In the genomic region with DNA sequence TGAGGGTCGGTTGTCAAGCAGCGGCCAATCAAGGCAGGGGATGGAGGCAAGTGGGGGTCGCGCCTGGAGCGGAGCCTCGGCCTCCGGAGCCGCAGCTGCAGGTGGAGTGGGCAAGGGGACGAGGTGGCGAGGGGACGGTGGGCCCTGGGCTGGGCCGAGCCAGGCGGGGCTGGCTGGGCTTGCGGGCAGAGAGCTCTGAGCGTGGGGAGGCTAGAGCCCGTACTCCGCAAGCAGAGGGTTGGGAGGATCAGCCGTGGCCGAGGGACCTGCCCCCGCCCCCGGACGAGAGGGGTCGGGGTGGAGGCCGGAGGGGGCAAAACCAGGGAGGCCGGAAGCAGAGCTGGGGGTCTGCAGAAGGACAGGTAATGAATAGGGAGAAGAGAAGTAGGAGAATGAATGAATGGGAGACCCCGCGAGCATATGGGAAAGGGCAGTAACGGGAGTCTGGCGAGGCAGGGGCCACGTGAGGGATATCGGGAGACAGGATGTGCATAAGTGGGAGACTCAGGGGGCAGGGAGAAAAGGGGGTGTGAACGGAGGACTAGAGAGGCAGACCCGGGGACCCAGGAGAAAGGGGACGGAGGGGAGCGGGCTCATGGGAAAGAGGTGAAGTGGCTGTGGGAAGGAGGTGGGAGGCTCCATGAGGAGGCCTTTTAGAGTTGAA, we compare ENCODE assay signal across 1 cellular context.
TF ChIP-seq lines count a peak whose summit lies in the region.

Gene KATNB1, plus strand, starts transcription at position 16 of the 664 bp plus-strand sequence. CDS start 1,474 bp downstream, outside the sequence.

TF ChIP-seq in HepG2, 621 proteins besides CTCF, POLR2A, EP300 and RAD21 (continued from another document and continues in another):
- TF ChIP-seq, protein P1, sequence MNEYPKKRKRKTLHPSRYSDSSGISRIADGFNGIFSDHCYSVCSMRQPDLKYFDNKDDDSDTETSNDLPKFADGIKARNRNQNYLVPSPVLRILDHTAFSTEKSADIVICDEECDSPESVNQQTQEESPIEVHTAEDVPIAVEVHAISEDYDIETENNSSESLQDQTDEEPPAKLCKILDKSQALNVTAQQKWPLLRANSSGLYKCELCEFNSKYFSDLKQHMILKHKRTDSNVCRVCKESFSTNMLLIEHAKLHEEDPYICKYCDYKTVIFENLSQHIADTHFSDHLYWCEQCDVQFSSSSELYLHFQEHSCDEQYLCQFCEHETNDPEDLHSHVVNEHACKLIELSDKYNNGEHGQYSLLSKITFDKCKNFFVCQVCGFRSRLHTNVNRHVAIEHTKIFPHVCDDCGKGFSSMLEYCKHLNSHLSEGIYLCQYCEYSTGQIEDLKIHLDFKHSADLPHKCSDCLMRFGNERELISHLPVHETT (CRISPR knock-in tag; conservative IDR thresholded peaks at IDR 0.05) = 0 out of 2 replicates have a peak, but pooled peaks have one; percentile 13
- TF ChIP-seq KLF12 (CRISPR knock-in tag; IDR thresholded peaks at IDR 0.05; ENCODE audit: borderline replicate concordance) = no peak
- no peak for TF ChIP-seq SP5 (CRISPR knock-in tag; IDR thresholded peaks at IDR 0.05; ENCODE audit: borderline replicate concordance, low read depth)
- TF ChIP-seq SAP130 (CRISPR knock-in tag; IDR thresholded peaks at IDR 0.05; ENCODE audit: low read depth) = peak; percentile 76
- no peak for TF ChIP-seq ZNF501 (CRISPR knock-in tag; IDR thresholded peaks at IDR 0.05)
- TF ChIP-seq ZNF564 (CRISPR knock-in tag; IDR thresholded peaks at IDR 0.05) = no peak
- peak; percentile 35; the same call in 1 of the 2 replicates for TF ChIP-seq KDM5B (CRISPR knock-in tag; IDR thresholded peaks at IDR 0.05; ENCODE audit: borderline replicate concordance)
- no peak; the same call in 1 of the 2 replicates for TF ChIP-seq ZNF556 (CRISPR knock-in tag; IDR thresholded peaks at IDR 0.05; ENCODE audit: borderline replicate concordance)
- no peak for TF ChIP-seq HMG20B (CRISPR knock-in tag; conservative IDR thresholded peaks at IDR 0.05)
- TF ChIP-seq, protein P2, sequence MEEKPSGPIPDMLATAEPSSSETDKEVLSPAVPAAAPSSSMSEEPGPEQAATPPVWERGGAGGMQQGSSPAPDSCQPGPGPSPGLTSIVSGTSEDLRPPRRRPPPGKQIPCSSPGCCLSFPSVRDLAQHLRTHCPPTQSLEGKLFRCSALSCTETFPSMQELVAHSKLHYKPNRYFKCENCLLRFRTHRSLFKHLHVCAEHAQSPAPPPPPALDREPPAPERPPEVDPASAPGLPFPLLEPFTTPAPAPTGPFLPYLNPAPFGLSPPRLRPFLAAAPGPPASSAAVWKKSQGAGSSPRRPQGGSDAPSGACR (CRISPR knock-in tag; IDR thresholded peaks at IDR 0.05) = 0 out of 2 replicates have a peak, but pooled peaks have one; percentile 2
- TF ChIP-seq PHF8 (CRISPR knock-in tag; IDR thresholded peaks at IDR 0.05) = peak; percentile 60
- TF ChIP-seq POLR2AphosphoS5 (IDR thresholded peaks at IDR 0.05; ENCODE audit: low read depth, low read length) = 0 out of 2 replicates have a peak, but pooled peaks have one; percentile 29
- TF ChIP-seq NFATC3 (CRISPR knock-in tag; IDR thresholded peaks at IDR 0.05) = no peak
- TF ChIP-seq GATAD1 (CRISPR knock-in tag; IDR thresholded peaks at IDR 0.05) = 0 out of 2 replicates have a peak, but pooled peaks have one; percentile 23
- no peak for TF ChIP-seq NFRKB (IDR thresholded peaks at IDR 0.05)
- no peak for TF ChIP-seq ZSCAN25 (CRISPR knock-in tag; IDR thresholded peaks at IDR 0.05)
- no peak for TF ChIP-seq ZNF382 (CRISPR knock-in tag; IDR thresholded peaks at IDR 0.05; ENCODE audit: borderline replicate concordance)
- TF ChIP-seq SRSF4 (IDR thresholded peaks at IDR 0.05; ENCODE audit: low read depth, low read length, poor library complexity, severe bottlenecking) = no peak
- no peak; the same call in 1 of the 2 replicates for TF ChIP-seq NFKBIZ (CRISPR knock-in tag; IDR thresholded peaks at IDR 0.05)
- TF ChIP-seq ZNF557 (CRISPR knock-in tag; IDR thresholded peaks at IDR 0.05) = no peak
- TF ChIP-seq, protein P3, sequence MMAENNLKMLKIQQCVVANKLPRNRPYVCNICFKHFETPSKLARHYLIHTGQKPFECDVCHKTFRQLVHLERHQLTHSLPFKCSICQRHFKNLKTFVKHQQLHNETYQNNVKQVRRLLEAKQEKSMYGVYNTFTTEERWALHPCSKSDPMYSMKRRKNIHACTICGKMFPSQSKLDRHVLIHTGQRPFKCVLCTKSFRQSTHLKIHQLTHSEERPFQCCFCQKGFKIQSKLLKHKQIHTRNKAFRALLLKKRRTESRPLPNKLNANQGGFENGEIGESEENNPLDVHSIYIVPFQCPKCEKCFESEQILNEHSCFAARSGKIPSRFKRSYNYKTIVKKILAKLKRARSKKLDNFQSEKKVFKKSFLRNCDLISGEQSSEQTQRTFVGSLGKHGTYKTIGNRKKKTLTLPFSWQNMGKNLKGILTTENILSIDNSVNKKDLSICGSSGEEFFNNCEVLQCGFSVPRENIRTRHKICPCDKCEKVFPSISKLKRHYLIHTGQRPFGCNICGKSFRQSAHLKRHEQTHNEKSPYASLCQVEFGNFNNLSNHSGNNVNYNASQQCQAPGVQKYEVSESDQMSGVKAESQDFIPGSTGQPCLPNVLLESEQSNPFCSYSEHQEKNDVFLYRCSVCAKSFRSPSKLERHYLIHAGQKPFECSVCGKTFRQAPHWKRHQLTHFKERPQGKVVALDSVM (CRISPR knock-in tag; IDR thresholded peaks at IDR 0.05) = peak; percentile 75
- no peak for TF ChIP-seq NFYC (CRISPR knock-in tag; IDR thresholded peaks at IDR 0.05)
- TF ChIP-seq, protein P4, sequence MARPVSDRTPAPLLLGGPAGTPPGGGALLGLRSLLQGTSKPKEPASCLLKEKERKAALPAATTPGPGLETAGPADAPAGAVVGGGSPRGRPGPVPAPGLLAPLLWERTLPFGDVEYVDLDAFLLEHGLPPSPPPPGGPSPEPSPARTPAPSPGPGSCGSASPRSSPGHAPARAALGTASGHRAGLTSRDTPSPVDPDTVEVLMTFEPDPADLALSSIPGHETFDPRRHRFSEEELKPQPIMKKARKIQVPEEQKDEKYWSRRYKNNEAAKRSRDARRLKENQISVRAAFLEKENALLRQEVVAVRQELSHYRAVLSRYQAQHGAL (CRISPR knock-in tag; IDR thresholded peaks at IDR 0.05; ENCODE audit: not compliant biosample characterization) = no peak
- TF ChIP-seq ZBTB42 (CRISPR knock-in tag; IDR thresholded peaks at IDR 0.05) = no peak
- no peak; the same call in 1 of the 2 replicates for TF ChIP-seq KDM2A (CRISPR knock-in tag; IDR thresholded peaks at IDR 0.05; ENCODE audit: borderline replicate concordance, low read depth)
- TF ChIP-seq EED (CRISPR knock-in tag; IDR thresholded peaks at IDR 0.05) = peak; percentile 94; the same call in 1 of the 2 replicates
- no peak for TF ChIP-seq ZZZ3 (CRISPR knock-in tag; IDR thresholded peaks at IDR 0.05; ENCODE audit: borderline replicate concordance)
- TF ChIP-seq, protein P5, sequence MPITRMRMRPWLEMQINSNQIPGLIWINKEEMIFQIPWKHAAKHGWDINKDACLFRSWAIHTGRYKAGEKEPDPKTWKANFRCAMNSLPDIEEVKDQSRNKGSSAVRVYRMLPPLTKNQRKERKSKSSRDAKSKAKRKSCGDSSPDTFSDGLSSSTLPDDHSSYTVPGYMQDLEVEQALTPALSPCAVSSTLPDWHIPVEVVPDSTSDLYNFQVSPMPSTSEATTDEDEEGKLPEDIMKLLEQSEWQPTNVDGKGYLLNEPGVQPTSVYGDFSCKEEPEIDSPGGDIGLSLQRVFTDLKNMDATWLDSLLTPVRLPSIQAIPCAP (CRISPR knock-in tag; IDR thresholded peaks at IDR 0.05; ENCODE audit: low read depth) = no peak; the same call in 1 of the 2 replicates
- 0 out of 2 replicates have a peak, but pooled peaks have one; percentile 53 for TF ChIP-seq ZNF235 (CRISPR knock-in tag; IDR thresholded peaks at IDR 0.05; ENCODE audit: borderline replicate concordance)
- TF ChIP-seq TSC22D2 (CRISPR knock-in tag; IDR thresholded peaks at IDR 0.05; ENCODE audit: borderline replicate concordance) = no peak
- TF ChIP-seq FOXA1 (IDR thresholded peaks at IDR 0.05) = no peak
- no peak for TF ChIP-seq FOXA1 (CRISPR knock-in tag; IDR thresholded peaks at IDR 0.05)
- TF ChIP-seq PRPF4 (IDR thresholded peaks at IDR 0.05; ENCODE audit: low read depth, low read length, poor library complexity, severe bottlenecking) = no peak
- 0 out of 2 replicates have a peak, but pooled peaks have one; percentile 16 for TF ChIP-seq KMT2B (CRISPR knock-in tag; IDR thresholded peaks at IDR 0.05)
- no peak for TF ChIP-seq ZNF883 (CRISPR knock-in tag; IDR thresholded peaks at IDR 0.05; ENCODE audit: not compliant biosample characterization)
- TF ChIP-seq, protein P6, sequence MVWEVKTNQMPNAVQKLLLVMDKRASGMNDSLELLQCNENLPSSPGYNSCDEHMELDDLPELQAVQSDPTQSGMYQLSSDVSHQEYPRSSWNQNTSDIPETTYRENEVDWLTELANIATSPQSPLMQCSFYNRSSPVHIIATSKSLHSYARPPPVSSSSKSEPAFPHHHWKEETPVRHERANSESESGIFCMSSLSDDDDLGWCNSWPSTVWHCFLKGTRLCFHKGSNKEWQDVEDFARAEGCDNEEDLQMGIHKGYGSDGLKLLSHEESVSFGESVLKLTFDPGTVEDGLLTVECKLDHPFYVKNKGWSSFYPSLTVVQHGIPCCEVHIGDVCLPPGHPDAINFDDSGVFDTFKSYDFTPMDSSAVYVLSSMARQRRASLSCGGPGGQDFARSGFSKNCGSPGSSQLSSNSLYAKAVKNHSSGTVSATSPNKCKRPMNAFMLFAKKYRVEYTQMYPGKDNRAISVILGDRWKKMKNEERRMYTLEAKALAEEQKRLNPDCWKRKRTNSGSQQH (CRISPR knock-in tag; IDR thresholded peaks at IDR 0.05; ENCODE audit: low read depth) = peak; percentile 89
- no peak for TF ChIP-seq SOX6 (IDR thresholded peaks at IDR 0.05)
- TF ChIP-seq SOX6 (CRISPR knock-in tag; IDR thresholded peaks at IDR 0.05) = no peak
- TF ChIP-seq JUN (CRISPR knock-in tag; IDR thresholded peaks at IDR 0.05) = no peak
- no peak for TF ChIP-seq ARNT2 (CRISPR knock-in tag; IDR thresholded peaks at IDR 0.05; ENCODE audit: low read depth)
- TF ChIP-seq TCF12 (IDR thresholded peaks at IDR 0.05) = no peak
- no peak for TF ChIP-seq TCF12 (CRISPR knock-in tag; IDR thresholded peaks at IDR 0.05)
- TF ChIP-seq ZNF709 (CRISPR knock-in tag; IDR thresholded peaks at IDR 0.05) = no peak
- TF ChIP-seq DNMT1 (CRISPR knock-in tag; IDR thresholded peaks at IDR 0.05) = peak; percentile 64; the same call in 1 of the 2 replicates
- TF ChIP-seq, protein P7, sequence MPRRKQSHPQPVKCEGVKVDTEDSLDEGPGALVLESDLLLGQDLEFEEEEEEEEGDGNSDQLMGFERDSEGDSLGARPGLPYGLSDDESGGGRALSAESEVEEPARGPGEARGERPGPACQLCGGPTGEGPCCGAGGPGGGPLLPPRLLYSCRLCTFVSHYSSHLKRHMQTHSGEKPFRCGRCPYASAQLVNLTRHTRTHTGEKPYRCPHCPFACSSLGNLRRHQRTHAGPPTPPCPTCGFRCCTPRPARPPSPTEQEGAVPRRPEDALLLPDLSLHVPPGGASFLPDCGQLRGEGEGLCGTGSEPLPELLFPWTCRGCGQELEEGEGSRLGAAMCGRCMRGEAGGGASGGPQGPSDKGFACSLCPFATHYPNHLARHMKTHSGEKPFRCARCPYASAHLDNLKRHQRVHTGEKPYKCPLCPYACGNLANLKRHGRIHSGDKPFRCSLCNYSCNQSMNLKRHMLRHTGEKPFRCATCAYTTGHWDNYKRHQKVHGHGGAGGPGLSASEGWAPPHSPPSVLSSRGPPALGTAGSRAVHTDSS (CRISPR knock-in tag; conservative IDR thresholded peaks at IDR 0.05) = no peak
- peak in 1 of 2 experiments; percentile 5; a peak in 1 of 4 replicates for TF ChIP-seq KLF16 (CRISPR knock-in tag; IDR thresholded peaks at IDR 0.05)
- no peak for TF ChIP-seq ZNF597 (CRISPR knock-in tag; IDR thresholded peaks at IDR 0.05)
- TF ChIP-seq ZNF773 (CRISPR knock-in tag; IDR thresholded peaks at IDR 0.05; ENCODE audit: borderline replicate concordance) = no peak
- TF ChIP-seq NFIB (CRISPR knock-in tag; IDR thresholded peaks at IDR 0.05; ENCODE audit: borderline replicate concordance) = no peak
- TF ChIP-seq, protein P8, sequence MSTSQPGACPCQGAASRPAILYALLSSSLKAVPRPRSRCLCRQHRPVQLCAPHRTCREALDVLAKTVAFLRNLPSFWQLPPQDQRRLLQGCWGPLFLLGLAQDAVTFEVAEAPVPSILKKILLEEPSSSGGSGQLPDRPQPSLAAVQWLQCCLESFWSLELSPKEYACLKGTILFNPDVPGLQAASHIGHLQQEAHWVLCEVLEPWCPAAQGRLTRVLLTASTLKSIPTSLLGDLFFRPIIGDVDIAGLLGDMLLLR (CRISPR knock-in tag; IDR thresholded peaks at IDR 0.05) = peak; percentile 45; the same call in 1 of the 2 replicates
- no peak for TF ChIP-seq ZNF614 (CRISPR knock-in tag; IDR thresholded peaks at IDR 0.05; ENCODE audit: borderline replicate concordance)
- TF ChIP-seq ZSCAN9 (CRISPR knock-in tag; IDR thresholded peaks at IDR 0.05; ENCODE audit: borderline replicate concordance) = no peak
- no peak for TF ChIP-seq ATF3 (CRISPR knock-in tag; IDR thresholded peaks at IDR 0.05)
- TF ChIP-seq ATRX (CRISPR knock-in tag; IDR thresholded peaks at IDR 0.05; ENCODE audit: borderline replicate concordance) = no peak
- TF ChIP-seq, protein P9, sequence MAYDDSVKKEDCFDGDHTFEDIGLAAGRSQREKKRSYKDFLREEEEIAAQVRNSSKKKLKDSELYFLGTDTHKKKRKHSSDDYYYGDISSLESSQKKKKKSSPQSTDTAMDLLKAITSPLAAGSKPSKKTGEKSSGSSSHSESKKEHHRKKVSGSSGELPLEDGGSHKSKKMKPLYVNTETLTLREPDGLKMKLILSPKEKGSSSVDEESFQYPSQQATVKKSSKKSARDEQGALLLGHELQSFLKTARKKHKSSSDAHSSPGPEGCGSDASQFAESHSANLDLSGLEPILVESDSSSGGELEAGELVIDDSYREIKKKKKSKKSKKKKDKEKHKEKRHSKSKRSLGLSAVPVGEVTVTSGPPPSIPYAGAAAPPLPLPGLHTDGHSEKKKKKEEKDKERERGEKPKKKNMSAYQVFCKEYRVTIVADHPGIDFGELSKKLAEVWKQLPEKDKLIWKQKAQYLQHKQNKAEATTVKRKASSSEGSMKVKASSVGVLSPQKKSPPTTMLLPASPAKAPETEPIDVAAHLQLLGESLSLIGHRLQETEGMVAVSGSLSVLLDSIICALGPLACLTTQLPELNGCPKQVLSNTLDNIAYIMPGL (CRISPR knock-in tag; IDR thresholded peaks at IDR 0.05; ENCODE audit: borderline replicate concordance in 1 of 2, low read depth in 1 of 2) = no peak
- no peak for TF ChIP-seq ZBTB7A (CRISPR knock-in tag; IDR thresholded peaks at IDR 0.05)
- TF ChIP-seq SATB2 (CRISPR knock-in tag; IDR thresholded peaks at IDR 0.05) = no peak
- no peak for TF ChIP-seq WIZ (CRISPR knock-in tag; IDR thresholded peaks at IDR 0.05)
